ENCODE assay signal across 9 cellular contexts in the genomic region with DNA sequence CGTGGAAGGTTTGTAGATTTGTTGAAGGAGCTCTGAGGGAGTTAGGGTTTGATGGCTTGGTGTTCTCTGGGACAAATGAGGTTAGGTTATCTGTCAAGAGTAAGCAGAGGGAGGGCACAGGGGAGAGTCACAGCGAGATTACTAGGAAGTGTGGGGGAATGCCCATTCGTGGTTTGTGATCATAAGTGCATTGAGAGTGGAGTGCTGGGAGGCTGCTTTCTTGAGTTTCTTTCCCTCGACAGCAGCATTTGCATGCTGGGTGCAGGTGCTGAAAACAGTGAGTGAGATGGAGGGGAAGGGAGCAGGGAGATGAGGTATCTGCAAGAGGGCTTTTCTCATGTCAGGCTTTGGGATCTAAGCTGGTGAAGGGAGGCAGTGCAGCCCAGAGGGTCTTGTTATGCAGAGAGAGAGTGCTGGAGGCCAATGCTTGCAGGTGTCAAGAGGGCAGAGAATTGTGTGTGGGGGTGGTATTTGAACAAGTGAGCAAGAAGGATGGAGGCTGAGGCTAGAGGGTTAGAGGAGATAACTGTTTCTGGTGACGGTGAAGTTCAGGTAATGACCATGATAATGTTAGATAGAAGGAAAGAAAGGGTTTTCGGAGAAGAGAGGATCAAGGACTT. TPM values are rescaled to one million over a fixed set of nuclear protein-coding genes. Genes with fewer than 3 reads are reported as not detected.
DNase-seq lines count a peak whose midpoint lies in the region; ATAC-seq and TF ChIP-seq lines count a peak whose summit lies in the region.
"Had no signal": no experiment of that assay in that cellular context is flagged by ENCODE, and none has a peak within 500 bp of the region (broad histone marks: within the 10 kb centered on the region; RNA-seq: fewer than 3 reads in every experiment).

No MANE protein-coding gene starts in this region.

- TF ChIP-seq CTCF in heart right ventricle (IDR thresholded peaks at IDR 0.05) = no peak
- TF ChIP-seq CTCF in breast epithelium (IDR thresholded peaks at IDR 0.05) = no peak

- H3K9me3 ChIP-seq in heart right ventricle (peaks cover 0 to 7% (median 0%) of the 10 kb centered on the region in 11 donors), breast epithelium (peaks cover 0 to 6% of the 10 kb centered on the region in 2 donors)

- H3K4me1 ChIP-seq in heart right ventricle = peaks cover 0 to 83% (median 68%) of the 10 kb centered on the region in 9 donors
- H3K4me1 ChIP-seq in breast epithelium = no peaks in the 10 kb centered on the region

- intact Hi-C loops in cardiac septum (cut with DNase I) (no loop called here), heart right ventricle (cut with DNase I) (no loop called here), breast epithelium (cut with DNase I; ENCODE audit: low total_unique reads) (no loop called here)

- H3K36me3 Mint-ChIP-seq in activated CD8-positive, alpha-beta T cell treated with anti-CD3 and anti-CD28 coated beads, Interleukin-2, amount 10 ng/mL, durations not matched to agents 7 days and 5 days (ENCODE audit: low read depth) = peaks cover 34% of the 10 kb centered on the region

- POLR2A ChIA-PET in activated CD8-positive, alpha-beta T cell treated with anti-CD3 and anti-CD28 coated beads, Interleukin-2, amount 10 ng/mL, durations not matched to agents 7 days and 5 days (lab: Charles Lee) = no interaction called here

- no peak overlapping the region for H3K27ac Mint-ChIP-seq in activated CD8-positive, alpha-beta T cell treated with anti-CD3 and anti-CD28 coated beads, Interleukin-2, amount 10 ng/mL, durations not matched to agents 7 days and 5 days
- H3K27ac Mint-ChIP-seq in stimulated activated naive CD8-positive, alpha-beta T cell treated with anti-CD3 and anti-CD28 coated beads, Interleukin-15, amount 100 ng/mL, for 72 hours = no peak overlapping the region
- H3K27ac Mint-ChIP-seq: activated naive CD8-positive, alpha-beta T cell had no signal

- peaks cover 8% of the 10 kb centered on the region for H3K9me3 Mint-ChIP-seq in activated CD8-positive, alpha-beta T cell treated with anti-CD3 and anti-CD28 coated beads, Interleukin-2, amount 10 ng/mL, durations not matched to agents 7 days and 5 days (ENCODE audit: insufficient read depth)
- H3K9me3 Mint-ChIP-seq in stimulated activated naive CD8-positive, alpha-beta T cell treated with anti-CD3 and anti-CD28 coated beads, Interleukin-15, amount 100 ng/mL, for 72 hours = no peaks in the 10 kb centered on the region

- H3K27me3 ChIP-seq in heart right ventricle = no peaks in the 10 kb centered on the region
- no peaks in the 10 kb centered on the region for H3K27me3 ChIP-seq in breast epithelium

- H3K27ac ChIP-seq in heart right ventricle (no peak overlapping the region), breast epithelium (no peak overlapping the region)

- H3K4me3 Mint-ChIP-seq in activated CD8-positive, alpha-beta T cell treated with anti-CD3 and anti-CD28 coated beads, Interleukin-2, amount 10 ng/mL, durations not matched to agents 7 days and 5 days = no peak overlapping the region
- H3K4me3 Mint-ChIP-seq in stimulated activated naive CD8-positive, alpha-beta T cell treated with anti-CD3 and anti-CD28 coated beads, Interleukin-15, amount 100 ng/mL, for 72 hours = no peak overlapping the region
- H3K4me3 Mint-ChIP-seq: activated naive CD8-positive, alpha-beta T cell had no signal

- no peak overlapping the region for H3K4me3 ChIP-seq in heart right ventricle
- no peak overlapping the region for H3K4me3 ChIP-seq in breast epithelium

- 87 to 91% methylated on average over 6 of the region's 6 CpGs for WGBS in heart right ventricle, 2 donors

- no peaks in the 10 kb centered on the region for H3K27me3 Mint-ChIP-seq in activated CD8-positive, alpha-beta T cell treated with anti-CD3 and anti-CD28 coated beads, Interleukin-2, amount 10 ng/mL, durations not matched to agents 7 days and 5 days (ENCODE audit: low read depth)
- no peaks in the 10 kb centered on the region for H3K27me3 Mint-ChIP-seq in stimulated activated naive CD8-positive, alpha-beta T cell treated with anti-CD3 and anti-CD28 coated beads, Interleukin-15, amount 100 ng/mL, for 72 hours
- H3K27me3 Mint-ChIP-seq: activated naive CD8-positive, alpha-beta T cell had no signal

- CTCF ChIA-PET in activated CD8-positive, alpha-beta T cell treated with anti-CD3 and anti-CD28 coated beads, Interleukin-2, amount 10 ng/mL, durations not matched to agents 7 days and 5 days (lab: Charles Lee) = interaction anchor here (1.0 to 1.5 kb wide), 3 partner anchors 12 to 87 kb away, joined by 4 read pairs; no protein-coding TSS in a partner anchor

- H3K4me1 Mint-ChIP-seq in activated CD8-positive, alpha-beta T cell treated with anti-CD3 and anti-CD28 coated beads, Interleukin-2, amount 10 ng/mL, durations not matched to agents 7 days and 5 days (ENCODE audit: low read depth) = peaks cover 21% of the 10 kb centered on the region
- peaks cover 36% of the 10 kb centered on the region for H3K4me1 Mint-ChIP-seq in stimulated activated naive CD8-positive, alpha-beta T cell treated with anti-CD3 and anti-CD28 coated beads, Interleukin-15, amount 100 ng/mL, for 72 hours

- no peak for TF ChIP-seq POLR2A in breast epithelium (IDR thresholded peaks at IDR 0.05)

- H3K36me3 ChIP-seq in heart right ventricle (no peaks in the 10 kb centered on the region), breast epithelium (no peaks in the 10 kb centered on the region)

- ATAC-seq in heart right ventricle = no peak
- peak; percentile 86 for ATAC-seq in HG03039 (IDR thresholded peaks at IDR 0.05; ENCODE audit: unreplicated experiment)
- ATAC-seq in activated CD8-positive, alpha-beta T cell treated with anti-CD3 and anti-CD28 coated beads, Interleukin-2, amount 10 ng/mL, durations not matched to agents 7 days and 5 days = peak; percentile 42
- ATAC-seq in stimulated activated naive CD8-positive, alpha-beta T cell treated with anti-CD3 and anti-CD28 coated beads, Interleukin-15, amount 100 ng/mL, for 72 hours = peak; percentile 95

- DNase-seq in cardiac septum (ENCODE audit: low spot score) (peak; percentile 29), heart right ventricle (no peak), DMS 273 treated with DMSO at 0.1 percent for 48 hours (lab: John Stamatoyannopoulos, UW) (no peak), breast epithelium (ENCODE audit: low spot score in 2 of 2) (no peak), NCI-H82 (lab: John Stamatoyannopoulos, UW) (no peak)
- DNase-seq in activated CD8-positive, alpha-beta T cell treated with anti-CD3 and anti-CD28 coated beads, Interleukin-2, amount 10 ng/mL, durations not matched to agents 7 days and 5 days = no peak
- peak; percentile 16 to 44 for DNase-seq in stimulated activated naive CD8-positive, alpha-beta T cell treated with anti-CD3 and anti-CD28 coated beads, Interleukin-15, amount 100 ng/mL, for 72 hours

RNA-seq across cellular contexts. Expression of a gene that starts 8.8 kb away (rescaled TPM):
- total RNA-seq in cardiac septum (49.9 TPM), heart right ventricle (10 to 100 TPM; 37.0 to 53.8 (median 45.0) TPM), breast epithelium (10 to 100 TPM; 36.1 to 59.8 (median 38.5) TPM)
- polyA plus RNA-seq in heart right ventricle = 10 to 100 TPM; 21.9 to 68.1 TPM
- 10 to 100 TPM; 39.4 to 45.4 TPM for total RNA-seq in activated CD8-positive, alpha-beta T cell treated with anti-CD3 and anti-CD28 coated beads, Interleukin-2, amount 10 ng/mL, durations not matched to agents 7 days and 5 days

RNA-seq across cellular contexts. Expression of a gene that starts 38.3 kb away (rescaled TPM):
- 22.7 TPM for total RNA-seq in cardiac septum
- 10 to 100 TPM; 17.9 to 27.7 (median 23.4) TPM for total RNA-seq in heart right ventricle
- 10 to 100 TPM in 1 of 2 donors, 1 to 10 TPM in 1; 5.8 to 10.8 TPM for polyA plus RNA-seq in heart right ventricle
- total RNA-seq in activated CD8-positive, alpha-beta T cell treated with anti-CD3 and anti-CD28 coated beads, Interleukin-2, amount 10 ng/mL, durations not matched to agents 7 days and 5 days = 10 to 100 TPM; 25.6 to 25.8 TPM
- 10 to 100 TPM; 18.1 to 31.9 (median 26.2) TPM for total RNA-seq in breast epithelium

Comparison
In these comparisons a context has a peak if more than half of its experiments do, and no peak if none do; other contexts are left out.
1. DNase-seq: peak in cardiac septum (single experiment) and stimulated activated naive CD8-positive, alpha-beta T cell treated with anti-CD3 and anti-CD28 coated beads, Interleukin-15, amount 100 ng/mL, for 72 hours (2 of 2); none in heart right ventricle (0 of 2), activated CD8-positive, alpha-beta T cell treated with anti-CD3 and anti-CD28 coated beads, Interleukin-2, amount 10 ng/mL, durations not matched to agents 7 days and 5 days (single experiment), DMS 273 treated with DMSO at 0.1 percent for 48 hours (single experiment), breast epithelium (0 of 2) and NCI-H82 (single experiment).
2. ATAC-seq: peak in HG03039 (single experiment), activated CD8-positive, alpha-beta T cell treated with anti-CD3 and anti-CD28 coated beads, Interleukin-2, amount 10 ng/mL, durations not matched to agents 7 days and 5 days (single experiment) and stimulated activated naive CD8-positive, alpha-beta T cell treated with anti-CD3 and anti-CD28 coated beads, Interleukin-15, amount 100 ng/mL, for 72 hours (single experiment); none in heart right ventricle (0 of 8).